ENCODE assay signal across 16 cellular contexts in the genomic region with DNA sequence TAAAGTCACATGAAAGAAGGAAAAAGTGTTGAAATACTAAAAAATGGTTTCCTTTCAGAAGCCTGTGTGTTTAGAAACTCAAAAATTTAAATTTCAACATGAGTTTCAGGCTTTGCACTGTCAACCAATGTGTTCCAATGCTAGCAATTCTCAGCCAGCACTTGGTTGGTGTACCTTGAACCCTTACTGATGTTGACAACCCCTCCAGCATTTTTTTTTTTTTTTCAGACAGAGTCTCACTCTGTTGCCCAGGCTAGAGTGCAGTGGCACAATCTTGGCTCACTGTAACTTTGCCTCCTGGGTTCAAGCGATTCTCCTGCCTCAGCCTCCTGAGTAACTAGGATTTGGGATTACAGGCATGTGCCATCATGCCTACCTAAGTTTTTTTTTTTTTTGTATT.
DNase-seq lines count a peak whose midpoint lies in the region; ATAC-seq and TF ChIP-seq lines count a peak whose summit lies in the region.
"Had no signal": no experiment of that assay in that cellular context is flagged by ENCODE, and none has a peak within 500 bp of the region (broad histone marks: within the 10 kb centered on the region; RNA-seq: fewer than 3 reads in every experiment).

No MANE protein-coding gene starts in this region.

- no peak overlapping the region for H3K4me3 Mint-ChIP-seq in activated CD8-positive, alpha-beta memory T cell treated with anti-CD3 and anti-CD28 coated beads, Interleukin-2, amount 10 ng/mL, durations not matched to agents 7 days and 5 days
- peak overlapping the region; percentile 70 for H3K4me3 Mint-ChIP-seq in activated naive CD8-positive, alpha-beta T cell treated with anti-CD3 and anti-CD28 coated beads for 36 hours
- H3K4me3 Mint-ChIP-seq: endodermal cell, type B pancreatic cell had no signal

- no peak overlapping the region for H2AFZ ChIP-seq in Karpas-422 (ENCODE audit: low read length)
- H2AFZ ChIP-seq: hepatocyte had no signal

- H3K4me1 Mint-ChIP-seq in activated CD8-positive, alpha-beta memory T cell treated with anti-CD3 and anti-CD28 coated beads, Interleukin-2, amount 10 ng/mL, durations not matched to agents 7 days and 5 days: peaks cover 82% of the 10 kb centered on the region
- peaks cover 63% of the 10 kb centered on the region for H3K4me1 Mint-ChIP-seq in activated naive CD8-positive, alpha-beta T cell treated with anti-CD3 and anti-CD28 coated beads for 36 hours

- H3K4me1 ChIP-seq in neutrophil (ENCODE audit: control insufficient read depth in 1 of 2, insufficient read depth in 1 of 2, low read depth in 1 of 2, low read length in 1 of 2) (peaks cover 42 to 46% of the 10 kb centered on the region in 2 experiments), Karpas-422 (ENCODE audit: low read length) (peaks cover 13% of the 10 kb centered on the region)

- H3K36me3 ChIP-seq in neutrophil (peaks cover 19% of the 10 kb centered on the region), Karpas-422 (ENCODE audit: insufficient read depth, low read length) (no peaks in the 10 kb centered on the region)

- no peaks in the 10 kb centered on the region for H3K9me3 Mint-ChIP-seq in activated CD8-positive, alpha-beta memory T cell treated with anti-CD3 and anti-CD28 coated beads, Interleukin-2, amount 10 ng/mL, durations not matched to agents 7 days and 5 days (ENCODE audit: low read depth)
- H3K9me3 Mint-ChIP-seq in activated naive CD8-positive, alpha-beta T cell treated with anti-CD3 and anti-CD28 coated beads for 36 hours: peaks cover 3% of the 10 kb centered on the region
- H3K9me3 Mint-ChIP-seq: endodermal cell, type B pancreatic cell had no signal

- H3K9me2 ChIP-seq in Karpas-422 (replicated peaks; ENCODE audit: insufficient read depth, low read length): no peaks in the 10 kb centered on the region

- H3K27ac Mint-ChIP-seq in activated CD8-positive, alpha-beta memory T cell treated with anti-CD3 and anti-CD28 coated beads, Interleukin-2, amount 10 ng/mL, durations not matched to agents 7 days and 5 days: peak overlapping the region; percentile 97
- peak overlapping the region; percentile 98 for H3K27ac Mint-ChIP-seq in activated naive CD8-positive, alpha-beta T cell treated with anti-CD3 and anti-CD28 coated beads for 36 hours
- H3K27ac Mint-ChIP-seq: endodermal cell, type B pancreatic cell had no signal

- H3K9ac ChIP-seq in Karpas-422 (ENCODE audit: low read length): no peak overlapping the region

- H3K27ac ChIP-seq in neutrophil (peak overlapping the region; percentile 92), Karpas-422 (ENCODE audit: low read length) (no peak overlapping the region)
- H3K27ac ChIP-seq: hepatocyte had no signal

- CTCF ChIA-PET in activated CD8-positive, alpha-beta memory T cell treated with anti-CD3 and anti-CD28 coated beads, Interleukin-2, amount 10 ng/mL, durations not matched to agents 7 days and 5 days (lab: Charles Lee): interaction anchor here (1.1 to 3.3 kb wide), 4 partner anchors 9 to 91 kb away, joined by 3 to 22 read pairs (median 6); no protein-coding TSS in a partner anchor

- H4K20me1 ChIP-seq in Karpas-422 (ENCODE audit: insufficient read depth, low read depth, low read length): no peaks in the 10 kb centered on the region

- no peak for DNase-seq in activated CD8-positive, alpha-beta memory T cell treated with anti-CD3 and anti-CD28 coated beads, Interleukin-2, amount 10 ng/mL, durations not matched to agents 7 days and 5 days
- DNase-seq in activated CD8-positive, alpha-beta memory T cell treated with anti-CD3 and anti-CD28 coated beads, Interleukin-2, amount 50 U/mL, for 48 hours: no peak
- peak; percentile 48 for DNase-seq in HuH-7.5 (ENCODE audit: low spot score)
- DNase-seq in activated naive CD8-positive, alpha-beta T cell treated with anti-CD3 and anti-CD28 coated beads for 36 hours: no peak
- DNase-seq in Karpas-422: no peak
- no peak for DNase-seq in stimulated activated CD4-positive, alpha-beta T cell treated with anti-CD3 and anti-CD28 coated beads, Interleukin-15, amount 100 ng/mL, for 24 hours
- DNase-seq: ACHN, anterior cingulate cortex, NCI-H1694, NCI-H345, SW 1271 had no signal

- H3K27me3 Mint-ChIP-seq in activated CD8-positive, alpha-beta memory T cell treated with anti-CD3 and anti-CD28 coated beads, Interleukin-2, amount 10 ng/mL, durations not matched to agents 7 days and 5 days: peaks cover 3% of the 10 kb centered on the region
- H3K27me3 Mint-ChIP-seq in activated naive CD8-positive, alpha-beta T cell treated with anti-CD3 and anti-CD28 coated beads for 36 hours: no peaks in the 10 kb centered on the region
- H3K27me3 Mint-ChIP-seq: type B pancreatic cell had no signal

- H3K4me3 ChIP-seq in neutrophil (ENCODE audit: low read depth in 1 of 2, low read length in 1 of 2) (peak overlapping the region in 1 of 2 experiments; percentile 40), Karpas-422 (ENCODE audit: low read length) (no peak overlapping the region)
- H3K4me3 ChIP-seq: hepatocyte had no signal

- H3K27me3 ChIP-seq in neutrophil: no peaks in the 10 kb centered on the region
- no peaks in the 10 kb centered on the region for H3K27me3 ChIP-seq in Karpas-422 (ENCODE audit: low read length)
- H3K27me3 ChIP-seq: hepatocyte had no signal

- H3K9me3 ChIP-seq in neutrophil: no peaks in the 10 kb centered on the region
- H3K9me3 ChIP-seq in Karpas-422 (ENCODE audit: low read length): no peaks in the 10 kb centered on the region

- peaks cover 14% of the 10 kb centered on the region for H3K36me3 Mint-ChIP-seq in activated CD8-positive, alpha-beta memory T cell treated with anti-CD3 and anti-CD28 coated beads, Interleukin-2, amount 10 ng/mL, durations not matched to agents 7 days and 5 days
- no peaks in the 10 kb centered on the region for H3K36me3 Mint-ChIP-seq in activated naive CD8-positive, alpha-beta T cell treated with anti-CD3 and anti-CD28 coated beads for 36 hours
- H3K36me3 Mint-ChIP-seq: type B pancreatic cell had no signal

- no peaks in the 10 kb centered on the region for H3K79me2 ChIP-seq in Karpas-422 (ENCODE audit: low read length)
- H3K79me2 ChIP-seq: hepatocyte had no signal

- ATAC-seq in activated CD8-positive, alpha-beta memory T cell treated with anti-CD3 and anti-CD28 coated beads, Interleukin-2, amount 10 ng/mL, durations not matched to agents 7 days and 5 days: no peak
- no peak for ATAC-seq in HG03432 (IDR thresholded peaks at IDR 0.05; ENCODE audit: unreplicated experiment)

- no peak for TF ChIP-seq CTCF in neutrophil (IDR thresholded peaks at IDR 0.05)

- no peak overlapping the region for H3K4me2 ChIP-seq in Karpas-422 (ENCODE audit: low read depth, low read length, poor library complexity, severe bottlenecking)
- H3K4me2 ChIP-seq: hepatocyte had no signal
